ENCODE assay signal across 8 cellular contexts in genomic region chr11:43579919-43580276, GRCh38.
DNase-seq lines count a peak whose midpoint lies in the region; ATAC-seq, FAIRE-seq and TF ChIP-seq lines count a peak whose summit lies in the region.

No MANE protein-coding gene starts in this region.

- H3K27me3 Mint-ChIP-seq in CD14-positive monocyte (ENCODE audit: low read depth in 3 of 3) (peaks cover 96 to 99% (median 97%) of the 10 kb centered on the region in 3 donors), neural progenitor cell (ENCODE audit: insufficient read depth, low read depth) (peaks cover 90% of the 10 kb centered on the region)

- H3F3A ChIP-seq in neural progenitor cell (ENCODE audit: low read depth): peaks cover 21% of the 10 kb centered on the region

- H3K36me3 ChIP-seq in KMS-11 (ENCODE audit: insufficient read depth) (no peaks in the 10 kb centered on the region), neural progenitor cell (no peaks in the 10 kb centered on the region)

- H3K79me2 ChIP-seq in KMS-11 (ENCODE audit: insufficient read depth, low read depth) (no peaks in the 10 kb centered on the region), neural progenitor cell (ENCODE audit: low read depth) (no peaks in the 10 kb centered on the region)

- no peaks in the 10 kb centered on the region for H3K9me3 ChIP-seq in neural progenitor cell (ENCODE audit: low read depth)

- TF ChIP-seq CTCF in CD14-positive monocyte (IDR thresholded peaks at IDR 0.05) (no peak), KMS-11 (conservative IDR thresholded peaks at IDR 0.05; ENCODE audit: low read depth, low read length) (no peak), dorsolateral prefrontal cortex (IDR thresholded peaks at IDR 0.05 in 54 of 56, conservative IDR thresholded peaks at IDR 0.05 in 2 of 56; ENCODE audit: low read depth in 1 of 56, partially characterized antibody in 56 of 56) (no peak), neural progenitor cell (IDR thresholded peaks at IDR 0.05) (no peak)

- H3K9me3 Mint-ChIP-seq in CD14-positive monocyte (peaks cover 2 to 33% (median 20%) of the 10 kb centered on the region in 7 donors), neural progenitor cell (no peaks in the 10 kb centered on the region)

- H3K36me3 Mint-ChIP-seq in CD14-positive monocyte (peaks cover 5 to 12% of the 10 kb centered on the region in 2 donors), neural progenitor cell (no peaks in the 10 kb centered on the region)

- peak overlapping the region; percentile 68 to 86 for H3K4me3 Mint-ChIP-seq in CD14-positive monocyte
- H3K4me3 Mint-ChIP-seq in neural progenitor cell: peak overlapping the region; percentile 86

- intact Hi-C loops in CD14-positive monocyte (cut with micrococcal nuclease) (loop anchor here in 1 of 2 donors (5.0 kb wide), 1 partner anchor 272 kb away; no protein-coding TSS in a partner anchor), dorsolateral prefrontal cortex (cut with DNase I) (loop anchor here (10.0 kb wide), 3 partner anchors 225 to 295 kb away; no protein-coding TSS in a partner anchor)

- H3K4me3 ChIP-seq in KMS-11 (IDR thresholded peaks at IDR 0.05; ENCODE audit: insufficient read depth, low read depth, low read length) (no peak overlapping the region), dorsolateral prefrontal cortex (peak overlapping the region in 58 of 59 donors; percentile 37 to 77 (median 58)), neural progenitor cell (peak overlapping the region; percentile 57)

- peak overlapping the region; percentile 83; the same call in 1 of the 2 replicates for H2AFZ ChIP-seq in KMS-11 (ENCODE audit: low read depth)
- H2AFZ ChIP-seq in neural progenitor cell (replicated peaks): peak overlapping the region; percentile 6

- H3K4me1 Mint-ChIP-seq in CD14-positive monocyte (peaks cover 43% of the 10 kb centered on the region), neural progenitor cell (peaks cover 56% of the 10 kb centered on the region)

- H3K4me1 ChIP-seq in KMS-11 (ENCODE audit: low read depth, poor library complexity, severe bottlenecking) (peaks cover 21% of the 10 kb centered on the region), neural progenitor cell (peaks cover 28% of the 10 kb centered on the region)

- DNase-seq in CD14-positive monocyte (ENCODE audit: low spot score): no peak
- DNase-seq in dorsolateral prefrontal cortex: no peak
- peak; percentile 36 for DNase-seq in neural progenitor cell (ENCODE audit: low spot score)
- no peak for DNase-seq in GM12892 (ENCODE audit: insufficient read length)
- no peak for DNase-seq in amniotic stem cell (lab: John Stamatoyannopoulos, UW)
- no peak for DNase-seq in effector CD8-positive, alpha-beta T cell (lab: John Stamatoyannopoulos, UW)

- no peak for FAIRE-seq in GM12892 (lab: Jason Lieb, UNC)

- H3K27ac Mint-ChIP-seq in CD14-positive monocyte: no peak overlapping the region
- H3K27ac Mint-ChIP-seq in neural progenitor cell: no peak overlapping the region

- TF ChIP-seq POLR2A in GM12892 (IDR thresholded peaks at IDR 0.05; ENCODE audit: low read depth, low read length): no peak

- H3K9ac ChIP-seq in KMS-11 (no peak overlapping the region), neural progenitor cell (no peak overlapping the region)

- no peak for ATAC-seq in HG03097 (IDR thresholded peaks at IDR 0.05; ENCODE audit: low FRiP score, unreplicated experiment)

- peaks cover 48% of the 10 kb centered on the region for H3K27me3 ChIP-seq in KMS-11 (ENCODE audit: insufficient read depth, low read depth)
- peaks cover 0 to 100% (median 72%) of the 10 kb centered on the region in 45 donors for H3K27me3 ChIP-seq in dorsolateral prefrontal cortex
- H3K27me3 ChIP-seq in neural progenitor cell: peaks cover 100% of the 10 kb centered on the region

- peak overlapping the region; percentile 78; the same call in 1 of the 2 replicates for H3K4me2 ChIP-seq in KMS-11
- H3K4me2 ChIP-seq in neural progenitor cell: peak overlapping the region; percentile 88

- no peaks in the 10 kb centered on the region for H4K20me1 ChIP-seq in KMS-11 (ENCODE audit: insufficient read depth)
- peaks cover 69% of the 10 kb centered on the region for H4K20me1 ChIP-seq in neural progenitor cell (ENCODE audit: low read depth)

- H3K27ac ChIP-seq in KMS-11: no peak overlapping the region
- peak overlapping the region in 3 of 59 donors; percentile 4 to 84 (median 38) for H3K27ac ChIP-seq in dorsolateral prefrontal cortex
- H3K27ac ChIP-seq in neural progenitor cell: no peak overlapping the region
